24 cellular contexts compared by ENCODE assay signal in genomic region chr2:55130849-55131248, GRCh38.
"Had no signal": no experiment of that assay in that cellular context is flagged by ENCODE, and none has a peak within 500 bp of the region (broad histone marks: within the 10 kb centered on the region; RNA-seq: fewer than 3 reads in every experiment).

No MANE protein-coding gene starts in this region.

- H3K4me3 Mint-ChIP-seq: activated T-helper 17 cell treated with anti-CD3 and anti-CD28 coated beads, Interleukin-2, amount 50 U/mL, for 72 hours; endodermal cell; natural killer cell; neural progenitor cell; T-helper 2 cell treated with Interferon-gamma antibody and Interleukin-4, amounts not matched to agents 5 μg/mL and 100 μg/mL, for 36 hours had no signal

- ATAC-seq: activated naive CD4-positive, alpha-beta T cell treated with anti-CD3 and anti-CD28 coated beads, Interleukin-2, amount 50 U/mL, for 72 hours; activated T-helper 17 cell treated with anti-CD3 and anti-CD28 coated beads, Interleukin-2, amount 50 U/mL, for 72 hours; esophagus mucosa; heart left ventricle; natural killer cell; right cardiac atrium had no signal

- H3K36me3 Mint-ChIP-seq: natural killer cell, neural progenitor cell had no signal

- H3K9me3 ChIP-seq: breast epithelium, heart left ventricle, testis, transverse colon had no signal

- H3K27ac ChIP-seq: breast epithelium, heart left ventricle, neural progenitor cell, testis, transverse colon, VCaP had no signal

- H3K9me3 Mint-ChIP-seq: endodermal cell, neural progenitor cell had no signal

- H3K4me3 ChIP-seq: breast epithelium, heart left ventricle, neural progenitor cell, testis, transverse colon had no signal

- DNase-seq: activated CD4-positive, alpha-beta T cell treated with anti-CD3 and anti-CD28 coated beads for 4 hours; activated CD4-positive, alpha-beta T cell treated with anti-CD3 and anti-CD28 coated beads, Interleukin-2, amount 50 U/mL, for 48 hours; activated CD8-positive, alpha-beta memory T cell treated with anti-CD3 and anti-CD28 coated beads for 24 hours; activated gamma-delta T cell treated with Interleukin-2 at 50 U/mL for 16 hours; central memory CD4-positive, alpha-beta T cell; endodermal cell; foreskin fibroblast; heart left ventricle; hypothalamus; midbrain; natural killer cell; occipital lobe; right cardiac atrium; stimulated activated CD4-positive, alpha-beta T cell treated with anti-CD3 and anti-CD28 coated beads, Interleukin-15, amount 100 ng/mL, for 24 hours; stimulated activated naive CD4-positive, alpha-beta T cell treated with Interleukin-2 at 50 U/mL for 16 hours; testis; transverse colon had no signal

- H3K36me3 ChIP-seq: breast epithelium, heart left ventricle, neural progenitor cell, transverse colon had no signal

- H3K4me2 ChIP-seq: neural progenitor cell had no signal

- H3K9ac ChIP-seq: neural progenitor cell had no signal

- H2AFZ ChIP-seq: neural progenitor cell had no signal

- H3K27me3 Mint-ChIP-seq: activated T-helper 17 cell treated with anti-CD3 and anti-CD28 coated beads, Interleukin-2, amount 50 U/mL, for 72 hours had no signal

- H3K27ac Mint-ChIP-seq: activated T-helper 17 cell treated with anti-CD3 and anti-CD28 coated beads, Interleukin-2, amount 50 U/mL, for 72 hours; endodermal cell; natural killer cell; neural progenitor cell; T-helper 2 cell treated with Interferon-gamma antibody and Interleukin-4, amounts not matched to agents 5 μg/mL and 100 μg/mL, for 36 hours had no signal

- H3K27me3 ChIP-seq: breast epithelium, heart left ventricle, neural progenitor cell, testis, transverse colon had no signal

- H3K4me1 ChIP-seq: neural progenitor cell, testis had no signal
